In the genomic region with DNA sequence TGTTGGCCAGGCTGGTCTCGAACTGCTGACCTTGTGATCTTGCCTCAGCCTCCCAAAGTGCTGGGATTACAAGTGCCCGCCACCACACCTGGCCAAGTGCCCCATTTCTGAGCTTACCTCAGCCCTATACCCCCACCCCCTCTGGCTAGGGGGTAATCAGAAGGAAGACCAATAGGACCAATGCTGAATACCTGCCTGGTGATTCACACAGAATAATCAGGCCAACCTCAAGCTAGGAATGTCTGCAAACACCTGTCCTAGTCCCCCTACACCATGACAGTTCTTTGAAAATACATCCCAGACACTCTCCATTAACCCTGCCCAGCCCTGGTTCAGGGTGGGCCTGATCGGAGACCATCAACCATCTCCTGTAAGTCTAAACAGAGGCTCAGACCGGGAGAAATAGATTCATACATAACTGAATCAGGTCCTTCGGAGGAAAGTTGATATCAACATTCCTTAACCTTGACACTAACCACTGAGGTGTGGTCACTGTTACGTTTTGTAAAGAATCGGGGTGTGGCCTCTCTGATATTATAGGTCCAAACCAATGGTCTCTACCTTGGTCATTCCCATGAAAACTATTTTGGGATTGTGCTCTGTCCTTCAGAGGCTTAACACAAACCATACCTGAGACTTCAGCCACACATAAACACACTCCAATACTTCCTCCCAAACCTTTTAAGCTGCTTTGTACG, we compare ENCODE assay signal across 1 cellular context.
TF ChIP-seq lines count a peak whose summit lies in the region.

No MANE protein-coding gene starts in this region.

TF ChIP-seq in HCT116, 20 proteins besides CTCF, POLR2A, EP300 and RAD21 (continued from another document):
- TF ChIP-seq ATF3 (IDR thresholded peaks at IDR 0.05): no peak
- TF ChIP-seq FOSL1 (IDR thresholded peaks at IDR 0.05; ENCODE audit: low read depth): peak; percentile 25; the same call in 1 of the 2 replicates
- TF ChIP-seq SP1 (IDR thresholded peaks at IDR 0.05; ENCODE audit: low read depth): 0 out of 2 replicates have a peak, but pooled peaks have one; percentile 23
- TF ChIP-seq YY1 (IDR thresholded peaks at IDR 0.05; ENCODE audit: extremely low read depth, insufficient replicate concordance, low read depth, low read length): no peak
- TF ChIP-seq MAX (IDR thresholded peaks at IDR 0.05): no peak
- no peak for TF ChIP-seq EZH2 (IDR thresholded peaks at IDR 0.05)
- TF ChIP-seq ZNF274 (IDR thresholded peaks at IDR 0.05; ENCODE audit: low read depth, low read length): no peak
- TF ChIP-seq JUND (IDR thresholded peaks at IDR 0.05): 0 out of 2 replicates have a peak, but pooled peaks have one; percentile 14
- no peak for TF ChIP-seq ELF1 (IDR thresholded peaks at IDR 0.05; ENCODE audit: borderline replicate concordance, low read depth)
- TF ChIP-seq TCF7L2 (IDR thresholded peaks at IDR 0.05; ENCODE audit: borderline replicate concordance, extremely low read depth, insufficient read depth, insufficient read length): no peak
TF ChIP-seq in HCT116: peak in this region for 3.
